ENCODE assay signal across 16 cellular contexts in genomic region chr4:164320847-164321246, GRCh38.
DNase-seq lines count a peak whose midpoint lies in the region; ATAC-seq and TF ChIP-seq lines count a peak whose summit lies in the region.
"Had no signal": no experiment of that assay in that cellular context is flagged by ENCODE, and none has a peak within 500 bp of the region (broad histone marks: within the 10 kb centered on the region; RNA-seq: fewer than 3 reads in every experiment).

No MANE protein-coding gene starts in this region.

- no peaks in the 10 kb centered on the region for H3K27me3 Mint-ChIP-seq in H9 (ENCODE audit: low read depth)
- H3K27me3 Mint-ChIP-seq: CD8-positive, alpha-beta memory T cell had no signal

- TF ChIP-seq CTCF in GM12872 (IDR thresholded peaks at IDR 0.05; ENCODE audit: insufficient read depth, low read depth, low read length) (0 out of 3 replicates have a peak, but pooled peaks have one; percentile 14), H9 (conservative IDR thresholded peaks at IDR 0.05) (peak; percentile 53; the same call in 2 of the 3 replicates), kidney epithelial cell (IDR thresholded peaks at IDR 0.05; ENCODE audit: insufficient read depth, low read length, poor library complexity, severe bottlenecking) (peak; percentile 8)

- H3K36me3 Mint-ChIP-seq in H9 (ENCODE audit: insufficient read depth in 1 of 3, low read depth in 3 of 3), result no peaks in the 10 kb centered on the region
- H3K36me3 Mint-ChIP-seq: CD8-positive, alpha-beta memory T cell had no signal

- H4K8ac ChIP-seq in H9 (replicated peaks; ENCODE audit: insufficient read length, low read depth, low read length), result no peak overlapping the region

- H3K23me2 ChIP-seq in H9 (ENCODE audit: insufficient read length, low read depth, low read length, poor library complexity, severe bottlenecking), result no peaks in the 10 kb centered on the region

- no peak overlapping the region for H3K56ac ChIP-seq in H9 (ENCODE audit: insufficient read length, low read depth, low read length)

- no peak for DNase-seq in H9
- peak; percentile 31 for DNase-seq in OCI-M1 (lab: John Stamatoyannopoulos, UW)
- DNase-seq in kidney epithelial cell (ENCODE audit: low read depth), result no peak
- DNase-seq: 8988T; AML-193; Caco-2; CD8-positive, alpha-beta memory T cell; DND-41; GDM1 had no signal

- H2BK120ac ChIP-seq in H9 (ENCODE audit: low read depth, low read length, poor library complexity, severe bottlenecking), result no peak overlapping the region

- no peaks in the 10 kb centered on the region for H3K9me3 Mint-ChIP-seq in H9

- no peak overlapping the region for H3K18ac ChIP-seq in H9 (ENCODE audit: insufficient read length, low read depth, low read length)

- no peaks in the 10 kb centered on the region for H3K36me3 ChIP-seq in kidney epithelial cell (ENCODE audit: control insufficient read depth, insufficient read depth, low read length)
- H3K36me3 ChIP-seq: BLaER1 had no signal

- H3K4me1 Mint-ChIP-seq in H9, result peaks cover 7% of the 10 kb centered on the region in 2 experiments; a peak in 3 of 4 replicates
- H3K4me1 Mint-ChIP-seq: CD8-positive, alpha-beta memory T cell had no signal

- H3T11ph ChIP-seq in H9 (ENCODE audit: low read length), result no peak overlapping the region

- WGBS in H9 (ENCODE audit: extremely low coverage, insufficient read length, low lambda C conversion rate), result no CpG with 5 or more reads among the region's 6 CpGs

- no peak overlapping the region for H3K4ac ChIP-seq in H9 (ENCODE audit: low read depth, low read length)

- H3K27ac Mint-ChIP-seq in H9, result peak overlapping the region in 1 of 3 experiments; percentile 62; a peak in 1 of 7 replicates
- H3K27ac Mint-ChIP-seq: CD8-positive, alpha-beta memory T cell had no signal

- H3K27ac ChIP-seq in H9 (ENCODE audit: insufficient read length, low read depth, low read length), result no peak overlapping the region
- H3K27ac ChIP-seq: BLaER1 had no signal

- H3K4me2 ChIP-seq in H9 (ENCODE audit: insufficient read depth, insufficient read length, low read length), result no peak overlapping the region
- H3K4me2 ChIP-seq: BLaER1 had no signal

- H2BK20ac ChIP-seq in H9 (ENCODE audit: low read depth, low read length, poor library complexity, severe bottlenecking), result no peak overlapping the region

- H3K27me3 ChIP-seq in H9 (ENCODE audit: insufficient read depth, low read length) (no peaks in the 10 kb centered on the region), kidney epithelial cell (ENCODE audit: control insufficient read depth, insufficient read depth, low read length) (no peaks in the 10 kb centered on the region)
- H3K27me3 ChIP-seq: BLaER1 had no signal

- no peak overlapping the region for H3K23ac ChIP-seq in H9 (ENCODE audit: insufficient read length, low read depth, low read length)

- ATAC-seq in GM19452 (IDR thresholded peaks at IDR 0.05; ENCODE audit: unreplicated experiment), result no peak
- no peak for ATAC-seq in activated CD4-positive, CD25-positive, alpha-beta regulatory T cell treated with anti-CD3 and anti-CD28 coated beads, Interleukin-2, amount 50 U/mL, for 24 hours
- no peak for ATAC-seq in HG03469 (IDR thresholded peaks at IDR 0.05; ENCODE audit: unreplicated experiment)
- no peak for ATAC-seq in GM18517 (IDR thresholded peaks at IDR 0.05; ENCODE audit: unreplicated experiment)
- ATAC-seq: HepG2 had no signal

- H3K4me1 ChIP-seq in H9 (ENCODE audit: insufficient read depth, low read length), result no peaks in the 10 kb centered on the region
- H3K4me1 ChIP-seq: BLaER1, Caco-2 had no signal

- no peak overlapping the region for H3K14ac ChIP-seq in H9 (ENCODE audit: insufficient read depth, low read length)

- no peak overlapping the region for H2AFZ ChIP-seq in H9 (ENCODE audit: low read length)

- no peaks in the 10 kb centered on the region for H3K79me1 ChIP-seq in H9 (ENCODE audit: insufficient read depth, low read depth, low read length, poor library complexity, severe bottlenecking)

- no peak overlapping the region for H4K91ac ChIP-seq in H9 (ENCODE audit: insufficient read length, low read depth, low read length)

- no peak overlapping the region for H2BK15ac ChIP-seq in H9 (ENCODE audit: low read depth, low read length)

- H3K4me3 Mint-ChIP-seq in H9, result no peak overlapping the region
- H3K4me3 Mint-ChIP-seq: CD8-positive, alpha-beta memory T cell had no signal

- no peaks in the 10 kb centered on the region for H4K20me1 ChIP-seq in H9 (ENCODE audit: control insufficient read depth, insufficient read depth, insufficient read length)
- H4K20me1 ChIP-seq: BLaER1 had no signal

- no peaks in the 10 kb centered on the region for H3K9me3 ChIP-seq in H9 (ENCODE audit: control insufficient read depth, low read depth, low read length)
- H3K9me3 ChIP-seq: BLaER1, Caco-2 had no signal

- H3K4me3 ChIP-seq in kidney epithelial cell (ENCODE audit: low read depth, low read length), result no peak overlapping the region
- H3K4me3 ChIP-seq: BLaER1 had no signal

- no peak overlapping the region for H3K9ac ChIP-seq in H9 (ENCODE audit: extremely low read depth, insufficient read length, low read length)
- H3K9ac ChIP-seq: BLaER1 had no signal

- no peaks in the 10 kb centered on the region for H3K79me2 ChIP-seq in H9 (ENCODE audit: insufficient read depth, low read length)

- H4K5ac ChIP-seq in H9 (ENCODE audit: insufficient read length, low read depth, low read length), result no peak overlapping the region

- no peak overlapping the region for H2BK12ac ChIP-seq in H9 (ENCODE audit: insufficient read length, low read depth, low read length)

- no peak overlapping the region for H2AK5ac ChIP-seq in H9 (ENCODE audit: insufficient read length, low read length)

- H2BK5ac ChIP-seq in H9 (ENCODE audit: insufficient read length, low read length), result no peak overlapping the region
